Comparison of ENCODE assay signal across 2 cellular contexts in the genomic region with DNA sequence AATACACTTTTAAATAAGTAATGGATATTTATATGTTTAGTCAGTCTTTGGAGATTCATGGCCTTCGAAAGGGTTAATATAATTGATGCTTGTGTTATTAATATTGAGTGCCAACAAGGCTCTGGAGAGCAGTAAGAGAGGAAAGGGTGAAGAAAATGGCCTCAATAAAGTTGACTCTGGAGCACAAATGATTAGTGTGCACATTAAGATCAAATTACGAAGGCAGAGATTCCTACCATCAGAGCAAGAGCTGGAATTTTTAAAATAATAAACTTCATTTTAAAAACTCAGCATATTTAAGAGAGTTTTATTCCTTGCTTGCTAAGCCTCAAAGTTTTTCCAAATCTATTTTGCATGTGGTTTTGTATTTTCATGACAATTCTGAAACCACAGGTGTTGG.
TF ChIP-seq lines count a peak whose summit lies in the region.

No MANE protein-coding gene starts in this region.

TF ChIP-seq in HEK293T, 16 proteins besides CTCF, POLR2A, EP300 and RAD21 (continued from another document):
- TF ChIP-seq, protein P1, sequence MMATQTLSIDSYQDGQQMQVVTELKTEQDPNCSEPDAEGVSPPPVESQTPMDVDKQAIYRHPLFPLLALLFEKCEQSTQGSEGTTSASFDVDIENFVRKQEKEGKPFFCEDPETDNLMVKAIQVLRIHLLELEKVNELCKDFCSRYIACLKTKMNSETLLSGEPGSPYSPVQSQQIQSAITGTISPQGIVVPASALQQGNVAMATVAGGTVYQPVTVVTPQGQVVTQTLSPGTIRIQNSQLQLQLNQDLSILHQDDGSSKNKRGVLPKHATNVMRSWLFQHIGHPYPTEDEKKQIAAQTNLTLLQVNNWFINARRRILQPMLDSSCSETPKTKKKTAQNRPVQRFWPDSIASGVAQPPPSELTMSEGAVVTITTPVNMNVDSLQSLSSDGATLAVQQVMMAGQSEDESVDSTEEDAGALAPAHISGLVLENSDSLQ (IDR thresholded peaks at IDR 0.05), result peak; percentile 25; the same call in 1 of the 2 replicates
TF ChIP-seq in HEK293T: peak in this region for 1.

TF ChIP-seq in SK-N-SH, 30 proteins besides CTCF, POLR2A, EP300 and RAD21 (continued from another document):
- TF ChIP-seq FOXM1 (IDR thresholded peaks at IDR 0.05; ENCODE audit: low read depth) (no peak), RFX5 (IDR thresholded peaks at IDR 0.05; ENCODE audit: low read length) (no peak)
- TF ChIP-seq, protein P2, sequence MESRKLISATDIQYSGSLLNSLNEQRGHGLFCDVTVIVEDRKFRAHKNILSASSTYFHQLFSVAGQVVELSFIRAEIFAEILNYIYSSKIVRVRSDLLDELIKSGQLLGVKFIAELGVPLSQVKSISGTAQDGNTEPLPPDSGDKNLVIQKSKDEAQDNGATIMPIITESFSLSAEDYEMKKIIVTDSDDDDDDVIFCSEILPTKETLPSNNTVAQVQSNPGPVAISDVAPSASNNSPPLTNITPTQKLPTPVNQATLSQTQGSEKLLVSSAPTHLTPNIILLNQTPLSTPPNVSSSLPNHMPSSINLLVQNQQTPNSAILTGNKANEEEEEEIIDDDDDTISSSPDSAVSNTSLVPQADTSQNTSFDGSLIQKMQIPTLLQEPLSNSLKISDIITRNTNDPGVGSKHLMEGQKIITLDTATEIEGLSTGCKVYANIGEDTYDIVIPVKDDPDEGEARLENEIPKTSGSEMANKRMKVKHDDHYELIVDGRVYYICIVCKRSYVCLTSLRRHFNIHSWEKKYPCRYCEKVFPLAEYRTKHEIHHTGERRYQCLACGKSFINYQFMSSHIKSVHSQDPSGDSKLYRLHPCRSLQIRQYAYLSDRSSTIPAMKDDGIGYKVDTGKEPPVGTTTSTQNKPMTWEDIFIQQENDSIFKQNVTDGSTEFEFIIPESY (IDR thresholded peaks at IDR 0.05; ENCODE audit: borderline replicate concordance, low read depth), result no peak
